Comparison of ENCODE assay signal across 12 cellular contexts in the genomic region with DNA sequence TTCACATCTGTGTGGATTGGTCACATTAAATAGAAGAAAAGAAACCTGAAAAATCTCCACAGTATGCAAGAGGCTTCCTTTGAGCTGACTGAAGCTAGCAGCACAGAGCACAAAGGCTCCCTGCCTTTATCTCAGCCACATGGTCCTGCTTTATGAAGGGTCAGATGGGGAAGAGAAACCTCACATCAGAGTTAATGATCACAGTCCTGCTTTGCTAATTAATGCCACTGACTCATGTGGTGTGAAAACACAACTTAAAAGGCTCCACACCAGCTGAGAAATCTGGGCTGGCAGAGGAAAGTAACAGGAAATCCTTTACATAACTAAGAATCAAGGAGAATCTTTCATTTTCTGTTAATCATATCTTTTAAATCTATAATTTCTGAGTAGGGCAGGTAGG.
DNase-seq lines count a peak whose midpoint lies in the region; ATAC-seq and FAIRE-seq lines count a peak whose summit lies in the region.
"Had no signal": no experiment of that assay in that cellular context is flagged by ENCODE, and none has a peak within 500 bp of the region (broad histone marks: within the 10 kb centered on the region; RNA-seq: fewer than 3 reads in every experiment).

No MANE protein-coding gene starts in this region.

- peak; percentile 92 for ATAC-seq in GM19397 (IDR thresholded peaks at IDR 0.05; ENCODE audit: unreplicated experiment)
- peak; percentile 77 for ATAC-seq in HG02678 (IDR thresholded peaks at IDR 0.05; ENCODE audit: unreplicated experiment)
- peak; percentile 80 for ATAC-seq in HG03558 (IDR thresholded peaks at IDR 0.05; ENCODE audit: extremely low read depth, unreplicated experiment)

- DNase-seq in superior temporal gyrus (ENCODE audit: extremely low spot score) (peak; percentile 51), NCI-H345 (lab: John Stamatoyannopoulos, UW) (no peak), frontal cortex (ENCODE audit: low spot score in 2 of 2) (no peak), GDM1 (lab: John Stamatoyannopoulos, UW) (no peak)
- DNase-seq: activated CD4-positive, alpha-beta memory T cell treated with anti-CD3 and anti-CD28 coated beads for 36 hours; activated naive CD4-positive, alpha-beta T cell treated with anti-CD3 and anti-CD28 coated beads for 36 hours; CD4-positive, alpha-beta memory T cell; midbrain; NCI-H1436 treated with DMSO at 0.1 percent for 48 hours had no signal

- no peak for FAIRE-seq in frontal cortex (lab: Jason Lieb, UNC)
